1 cellular context compared by ENCODE assay signal in the genomic region with DNA sequence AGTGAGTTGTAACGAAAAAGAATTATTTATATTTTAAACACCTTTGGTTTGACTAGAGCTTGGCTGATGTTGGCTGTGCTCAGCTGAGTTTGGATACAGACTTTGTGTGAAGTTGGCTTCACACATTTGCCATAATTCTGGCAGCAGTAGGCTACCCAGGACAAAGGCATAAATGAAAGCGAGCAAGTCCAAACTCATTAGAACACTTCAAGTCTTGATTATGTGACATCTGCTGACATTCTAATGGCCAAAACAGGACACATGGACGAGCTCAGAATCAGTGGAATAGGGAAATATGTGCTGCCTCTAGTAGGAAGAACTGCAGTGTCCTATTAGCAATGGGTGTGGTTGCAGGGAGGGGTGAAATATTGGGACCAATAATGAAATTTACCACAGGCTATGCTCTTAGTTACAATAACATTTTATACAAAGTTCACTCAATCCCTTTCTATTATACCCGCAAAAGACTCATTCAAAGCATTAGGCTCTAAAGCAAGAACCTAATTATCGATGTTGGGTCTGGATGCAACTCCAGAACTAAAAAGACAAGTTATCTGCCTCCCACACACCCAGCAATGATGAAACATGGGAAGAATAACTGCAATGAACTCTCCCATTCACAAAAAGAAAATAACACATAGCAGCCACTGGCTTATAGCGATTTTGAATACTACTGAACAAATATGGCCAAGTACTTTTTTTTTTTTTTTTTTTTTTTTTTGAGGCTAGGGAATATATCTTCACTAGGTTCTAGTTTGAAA.
TF ChIP-seq lines count a peak whose summit lies in the region.

No MANE protein-coding gene starts in this region.

TF ChIP-seq in IMR-90, 13 proteins besides CTCF, POLR2A, EP300 and RAD21 (continued from another document):
- no peak for TF ChIP-seq ELK1 (IDR thresholded peaks at IDR 0.05; ENCODE audit: borderline replicate concordance, low read depth, low read length)
- no peak for TF ChIP-seq BHLHE40 (IDR thresholded peaks at IDR 0.05; ENCODE audit: low read depth, low read length)
- no peak for TF ChIP-seq MAZ (IDR thresholded peaks at IDR 0.05; ENCODE audit: borderline replicate concordance, low read depth, low read length)
